Comparison of ENCODE assay signal across 24 cellular contexts in genomic region chr1:165441166-165441955, GRCh38. TPM values are rescaled to one million over a fixed set of nuclear protein-coding genes. Genes with fewer than 3 reads are reported as not detected.
DNase-seq lines count a peak whose midpoint lies in the region; ATAC-seq and TF ChIP-seq lines count a peak whose summit lies in the region.
"Had no signal": no experiment of that assay in that cellular context is flagged by ENCODE, and none has a peak within 500 bp of the region (broad histone marks: within the 10 kb centered on the region; RNA-seq: fewer than 3 reads in every experiment).

No MANE protein-coding gene starts in this region.

- H3K4me1 Mint-ChIP-seq in H9 = peaks cover 2 to 12% of the 10 kb centered on the region in 2 experiments; a peak in 3 of 4 replicates
- H3K4me1 Mint-ChIP-seq: B cell; CD14-positive monocyte; CD8-positive, alpha-beta memory T cell had no signal

- H4K20me1 ChIP-seq in H9 (ENCODE audit: control insufficient read depth, insufficient read depth, insufficient read length) = no peaks in the 10 kb centered on the region

- peaks cover 7% of the 10 kb centered on the region for H3K23me2 ChIP-seq in H9 (ENCODE audit: insufficient read length, low read depth, low read length, poor library complexity, severe bottlenecking)

- H3K9me3 ChIP-seq in H9 (ENCODE audit: control insufficient read depth, low read depth, low read length) = no peaks in the 10 kb centered on the region
- H3K9me3 ChIP-seq: SJCRH30 had no signal

- H3K9ac ChIP-seq in H9 (ENCODE audit: extremely low read depth, insufficient read length, low read length) = no peak overlapping the region

- ATAC-seq in GM18519 (IDR thresholded peaks at IDR 0.05; ENCODE audit: low FRiP score, unreplicated experiment) = no peak
- ATAC-seq in GM21423 (IDR thresholded peaks at IDR 0.05; ENCODE audit: unreplicated experiment) = no peak
- ATAC-seq: Right ventricle myocardium inferior, SK-N-SH treated with all-trans-retinoic acid at 6 μM for 48 hours had no signal

- peaks cover 0 to 2% of the 10 kb centered on the region in 2 experiments; a peak in 1 of 5 replicates for H3K9me3 Mint-ChIP-seq in H9
- H3K9me3 Mint-ChIP-seq: CD8-positive, alpha-beta memory T cell had no signal

- H3K18ac ChIP-seq in H9 (ENCODE audit: insufficient read length, low read depth, low read length) = no peak overlapping the region

- no CpG with 5 or more reads among the region's 6 CpGs for WGBS in H9 (ENCODE audit: extremely low coverage, insufficient read length, low lambda C conversion rate)

- H3K4me3 Mint-ChIP-seq in H9 = no peak overlapping the region
- H3K4me3 Mint-ChIP-seq: B cell; CD14-positive monocyte; CD8-positive, alpha-beta memory T cell had no signal

- no peak overlapping the region for H3T11ph ChIP-seq in H9 (ENCODE audit: low read length)

- H3K14ac ChIP-seq in H9 (ENCODE audit: insufficient read depth, low read length) = peak overlapping the region; percentile 31; the same call in 1 of the 2 replicates

- H3K36me3 Mint-ChIP-seq in H9 (ENCODE audit: insufficient read depth in 1 of 3, low read depth in 3 of 3) = no peaks in the 10 kb centered on the region
- H3K36me3 Mint-ChIP-seq: CD14-positive monocyte; CD8-positive, alpha-beta memory T cell had no signal

- no peak overlapping the region for H3K4me2 ChIP-seq in H9 (ENCODE audit: insufficient read depth, insufficient read length, low read length)
- H3K4me2 ChIP-seq: PC-9 had no signal

- no peak overlapping the region for H2BK20ac ChIP-seq in H9 (ENCODE audit: low read depth, low read length, poor library complexity, severe bottlenecking)

- H4K5ac ChIP-seq in H9 (ENCODE audit: insufficient read length, low read depth, low read length) = no peak overlapping the region

- H4K8ac ChIP-seq in H9 (replicated peaks; ENCODE audit: insufficient read length, low read depth, low read length) = no peak overlapping the region

- no peak overlapping the region for H2AFZ ChIP-seq in H9 (ENCODE audit: low read length)
- H2AFZ ChIP-seq: PC-9 had no signal

- no peak overlapping the region for H3K56ac ChIP-seq in H9 (ENCODE audit: insufficient read length, low read depth, low read length)

- H2BK12ac ChIP-seq in H9 (ENCODE audit: insufficient read length, low read depth, low read length) = no peak overlapping the region

- H3K27me3 Mint-ChIP-seq in H9 (ENCODE audit: low read depth) = peaks cover 16% of the 10 kb centered on the region

- peaks cover 43% of the 10 kb centered on the region; the same call in 1 of the 2 replicates for H3K27me3 ChIP-seq in H9 (ENCODE audit: insufficient read depth, low read length)
- H3K27me3 ChIP-seq: SJCRH30 had no signal

- no peak overlapping the region for H2AK5ac ChIP-seq in H9 (ENCODE audit: insufficient read length, low read length)

- peaks cover 8% of the 10 kb centered on the region; the same call in 1 of the 2 replicates for H3K4me1 ChIP-seq in H9 (ENCODE audit: insufficient read depth, low read length)

- no peak overlapping the region for H3K23ac ChIP-seq in H9 (ENCODE audit: insufficient read length, low read depth, low read length)

- no peak overlapping the region for H2BK15ac ChIP-seq in H9 (ENCODE audit: low read depth, low read length)

- no peak overlapping the region for H3K4ac ChIP-seq in H9 (ENCODE audit: low read depth, low read length)

- no peak overlapping the region for H2BK5ac ChIP-seq in H9 (ENCODE audit: insufficient read length, low read length)

- H3K79me2 ChIP-seq in H9 (ENCODE audit: insufficient read depth, low read length) = no peaks in the 10 kb centered on the region

- no peak overlapping the region for H4K91ac ChIP-seq in H9 (ENCODE audit: insufficient read length, low read depth, low read length)

- H3K27ac ChIP-seq in H9 (ENCODE audit: insufficient read length, low read depth, low read length) (no peak overlapping the region), caudate nucleus (ENCODE audit: low read depth, low read length) (peak overlapping the region; percentile 52)
- H3K27ac ChIP-seq: PC-9, SJCRH30 had no signal

- no peak for TF ChIP-seq CTCF in H9 (conservative IDR thresholded peaks at IDR 0.05)

- DNase-seq in H9 (no peak), NCI-H524 treated with DMSO at 0.1 percent for 48 hours (lab: John Stamatoyannopoulos, UW) (peak; percentile 84), caudate nucleus (lab: John Stamatoyannopoulos, UW) (no peak), retina (peak; percentile 42), SW480 (ENCODE audit: low spot score) (no peak)
- DNase-seq: CD8-positive, alpha-beta memory T cell; DMS153; DND-41; Karpas-422; NCI-H1092; NCI-H1436; NCI-H187; NCI-H446 treated with DMSO at 0.1 percent for 48 hours; PC-9 had no signal

- no peak overlapping the region for H3K27ac Mint-ChIP-seq in H9
- H3K27ac Mint-ChIP-seq: B cell; CD14-positive monocyte; CD8-positive, alpha-beta memory T cell had no signal

- no peaks in the 10 kb centered on the region for H3K79me1 ChIP-seq in H9 (ENCODE audit: insufficient read depth, low read depth, low read length, poor library complexity, severe bottlenecking)

- H2BK120ac ChIP-seq in H9 (ENCODE audit: low read depth, low read length, poor library complexity, severe bottlenecking) = no peak overlapping the region

RNA-seq across cellular contexts. Expression of gene RXRG, which starts 3.6 kb away (rescaled TPM):
- total RNA-seq in H9 (2021) = not detected in 2 replicates
- total RNA-seq: A673; B cell; CD8-positive, alpha-beta memory T cell; H4; HT-29; PC-9 had no signal

Comparison
In these comparisons a context has a peak if more than half of its experiments do, and no peak if none do; other contexts are left out.
1. DNase-seq: peak in NCI-H524 treated with DMSO at 0.1 percent for 48 hours (single experiment) and retina (single experiment); none in H9 (single experiment), caudate nucleus (0 of 61) and SW480 (single experiment).